In genomic region chr3:45896956-45897355, GRCh38 we compare ENCODE assay signal across 19 cellular contexts. TPM values are rescaled to one million over a fixed set of nuclear protein-coding genes. Genes with fewer than 3 reads are reported as not detected.
DNase-seq lines count a peak whose midpoint lies in the region; ATAC-seq and TF ChIP-seq lines count a peak whose summit lies in the region.
"Had no signal": no experiment of that assay in that cellular context is flagged by ENCODE, and none has a peak within 500 bp of the region (broad histone marks: within the 10 kb centered on the region; RNA-seq: fewer than 3 reads in every experiment).

No MANE protein-coding gene starts in this region.

- H3K79me2 ChIP-seq in fibroblast of lung (ENCODE audit: control insufficient read depth, insufficient read depth, low read length): no peaks in the 10 kb centered on the region
- H3K79me2 ChIP-seq in osteoblast (ENCODE audit: insufficient read depth, low read length): no peaks in the 10 kb centered on the region

- TF ChIP-seq CTCF in fibroblast of lung (conservative IDR thresholded peaks at IDR 0.05 in 1 of 2, IDR thresholded peaks at IDR 0.05 in 1 of 2; ENCODE audit: low read depth in 1 of 2, low read length in 2 of 2) (no peak), osteoblast (IDR thresholded peaks at IDR 0.05; ENCODE audit: extremely low read depth, low read depth, low read length) (no peak)

- H3K27me3 ChIP-seq in SJCRH30: no peaks in the 10 kb centered on the region
- H3K27me3 ChIP-seq in fibroblast of lung (ENCODE audit: control insufficient read depth, insufficient read depth, low read length): peaks cover 7% of the 10 kb centered on the region
- peaks cover 23% of the 10 kb centered on the region for H3K27me3 ChIP-seq in osteoblast (ENCODE audit: insufficient read depth, low read length)
- H3K27me3 ChIP-seq: esophagus muscularis mucosa, suprapubic skin had no signal

- H3K27ac ChIP-seq in SJCRH30 (no peak overlapping the region), fibroblast of lung (ENCODE audit: insufficient read depth, low read length) (no peak overlapping the region), osteoblast (ENCODE audit: low read depth, low read length) (no peak overlapping the region)
- H3K27ac ChIP-seq: suprapubic skin had no signal

- H3K9ac ChIP-seq in fibroblast of lung (ENCODE audit: insufficient read depth, low read length): no peak overlapping the region

- H4K20me1 ChIP-seq in fibroblast of lung (ENCODE audit: control insufficient read depth, extremely low read depth, insufficient read depth, low read length): no peaks in the 10 kb centered on the region
- H4K20me1 ChIP-seq in osteoblast (ENCODE audit: insufficient read depth, low read length): no peaks in the 10 kb centered on the region

- ATAC-seq in GM19397 (IDR thresholded peaks at IDR 0.05; ENCODE audit: unreplicated experiment): no peak
- ATAC-seq: HepG2 had no signal

- no peaks in the 10 kb centered on the region for H3K36me3 ChIP-seq in SJCRH30
- H3K36me3 ChIP-seq in fibroblast of lung (ENCODE audit: control insufficient read depth, insufficient read depth, low read length): no peaks in the 10 kb centered on the region
- H3K36me3 ChIP-seq in osteoblast (ENCODE audit: insufficient read depth, low read length): no peaks in the 10 kb centered on the region
- H3K36me3 ChIP-seq: esophagus muscularis mucosa, suprapubic skin had no signal

- no peak overlapping the region for H3K4me2 ChIP-seq in fibroblast of lung (ENCODE audit: extremely low read depth, insufficient read depth, low read length)
- no peak overlapping the region for H3K4me2 ChIP-seq in osteoblast (ENCODE audit: insufficient read depth, low read length)

- DNase-seq in EH (ENCODE audit: low read depth) (peak; percentile 88), SJCRH30 (peak; percentile 23 to 40), fibroblast of lung (ENCODE audit: low read depth in 2 of 2) (peak; percentile 71 to 75), osteoblast (ENCODE audit: insufficient read length, low spot score, missing footprints) (peak; percentile 76), SHP77 (lab: John Stamatoyannopoulos, UW) (no peak), COLO829 (ENCODE audit: low spot score) (no peak)
- DNase-seq in stimulated activated CD4-positive, alpha-beta T cell treated with anti-CD3 and anti-CD28 coated beads, Interleukin-15, amount 100 ng/mL, for 24 hours: no peak
- DNase-seq: activated CD4-positive, alpha-beta T cell treated with anti-CD3 and anti-CD28 coated beads for 1 hour; activated naive CD8-positive, alpha-beta T cell treated with anti-CD3 and anti-CD28 coated beads for 36 hours; activated T-cell treated with anti-CD3 and anti-CD28 coated beads for 4 hours; DMS79; NCI-H1105 treated with DMSO at 0.1 percent for 48 hours; NCI-H2227 treated with DMSO at 0.1 percent for 48 hours; T-helper 1 cell had no signal

- H3K9me3 ChIP-seq in SJCRH30 (replicated peaks): no peaks in the 10 kb centered on the region
- H3K9me3 ChIP-seq in fibroblast of lung (ENCODE audit: control insufficient read depth, insufficient read depth, low read depth, low read length): no peaks in the 10 kb centered on the region
- H3K9me3 ChIP-seq in osteoblast (ENCODE audit: low read depth, low read length): no peaks in the 10 kb centered on the region
- H3K9me3 ChIP-seq: esophagus muscularis mucosa, suprapubic skin had no signal

- H3K4me1 ChIP-seq in SJCRH30 (peaks cover 12% of the 10 kb centered on the region), fibroblast of lung (ENCODE audit: control insufficient read depth, extremely low read depth, insufficient read depth, low read length) (peaks cover 4% of the 10 kb centered on the region), osteoblast (ENCODE audit: insufficient read depth, low read length) (no peaks in the 10 kb centered on the region)

- H2AFZ ChIP-seq in fibroblast of lung (ENCODE audit: low read length) (no peak overlapping the region), osteoblast (ENCODE audit: low read length) (no peak overlapping the region)

- no peak overlapping the region for H3K4me3 ChIP-seq in SJCRH30
- H3K4me3 ChIP-seq in fibroblast of lung (replicated peaks in 1 of 4; ENCODE audit: control extremely low read depth in 1 of 4, insufficient read depth in 1 of 4, low read depth in 3 of 4, low read length in 4 of 4): no peak overlapping the region
- H3K4me3 ChIP-seq in osteoblast (ENCODE audit: insufficient read depth, low read length): no peak overlapping the region
- H3K4me3 ChIP-seq: esophagus muscularis mucosa, suprapubic skin had no signal

RNA-seq across cellular contexts. Expression of gene CCR9, which starts 10.6 kb away (rescaled TPM):
- not detected in 2 replicates for total RNA-seq in SJCRH30 (2014; rRNA removed; shearing (Covaris generic))
- total RNA-seq in fibroblast of lung: not detected in 2 replicates
- not detected in 2 replicates for polyA plus RNA-seq in fibroblast of lung
- polyA plus RNA-seq in fibroblast of lung (2012): not detected in 2 replicates
- not detected in 2 replicates for polyA minus RNA-seq in fibroblast of lung (ENCODE audit: low replicate concordance)
- total RNA-seq in osteoblast: not detected in 2 replicates
- total RNA-seq: activated naive CD8-positive, alpha-beta T cell treated with anti-CD3 and anti-CD28 coated beads for 36 hours; HepG2; suprapubic skin had no signal
- polyA plus RNA-seq: BJ, HepG2 had no signal

RNA-seq across cellular contexts. Expression of gene CXCR6, which starts 46.3 kb away (rescaled TPM):
- not detected in 2 replicates for total RNA-seq in SJCRH30 (2014; rRNA removed; shearing (Covaris generic))
- not detected in 2 replicates for total RNA-seq in fibroblast of lung
- 0.02 TPM in 1 of 2 replicates, not detected in the other for polyA plus RNA-seq in fibroblast of lung
- polyA plus RNA-seq in fibroblast of lung (2012): 0.05 and 0.15 TPM in 2 replicates
- not detected in 2 replicates for polyA minus RNA-seq in fibroblast of lung (ENCODE audit: low replicate concordance)
- not detected in 2 replicates for total RNA-seq in osteoblast
- total RNA-seq: HepG2 had no signal
- polyA plus RNA-seq: BJ, HepG2 had no signal

RNA-seq across cellular contexts. Expression of gene LZTFL1, which starts 55.0 kb away (rescaled TPM):
- total RNA-seq in SJCRH30 (2014; rRNA removed; shearing (Covaris generic)): 10.0 and 14.1 TPM in 2 replicates
- total RNA-seq in fibroblast of lung (12.4 and 16.2 TPM in 2 replicates), osteoblast (24.8 and 26.1 TPM in 2 replicates)
- polyA plus RNA-seq in fibroblast of lung: 18.7 and 28.0 TPM in 2 replicates
- polyA plus RNA-seq in fibroblast of lung (2012): 8.8 and 12.3 TPM in 2 replicates
- 1.4 and 6.6 TPM in 2 replicates for polyA minus RNA-seq in fibroblast of lung (ENCODE audit: low replicate concordance)

Comparison
In these comparisons a context has a peak if more than half of its experiments do, and no peak if none do; other contexts are left out.
1. DNase-seq: peak in EH (single experiment), SJCRH30 (2 of 2), fibroblast of lung (2 of 2) and osteoblast (single experiment); none in SHP77 (0 of 2), stimulated activated CD4-positive, alpha-beta T cell treated with anti-CD3 and anti-CD28 coated beads, Interleukin-15, amount 100 ng/mL, for 24 hours (single experiment) and COLO829 (single experiment).